ENCODE assay signal across 32 cellular contexts in genomic region chr6:165096868-165097267, GRCh38.
"Had no signal": no experiment of that assay in that cellular context is flagged by ENCODE, and none has a peak within 500 bp of the region (broad histone marks: within the 10 kb centered on the region; RNA-seq: fewer than 3 reads in every experiment).

No MANE protein-coding gene starts in this region.

- H3K4me1 ChIP-seq: adrenal gland, ascending aorta, esophagus muscularis mucosa, gastrocnemius medialis, left ventricle myocardium inferior, right lobe of liver, uterus had no signal

- H3K4me2 ChIP-seq: hepatocyte had no signal

- H3K27ac ChIP-seq: adrenal gland, ascending aorta, brain microvascular endothelial cell, esophagus muscularis mucosa, gastrocnemius medialis, hepatocyte, left ventricle myocardium inferior, ovary, right lobe of liver, skin epidermis, uterus, VCaP had no signal

- H3K27me3 ChIP-seq: adrenal gland, ascending aorta, brain microvascular endothelial cell, esophagus muscularis mucosa, gastrocnemius medialis, hepatocyte, ovary, right lobe of liver, uterus had no signal

- H3K27me3 Mint-ChIP-seq: activated naive CD8-positive, alpha-beta T cell treated with anti-CD3 and anti-CD28 coated beads for 36 hours; dendritic cell treated with granulocyte-macrophage colony-stimulating factor and Interleukin-4, amounts not matched to agents 40 ng/mL and 50 ng/mL, for 4 days; natural killer cell treated with Interleukin-12 subunit alpha and Interleukin-12 subunit beta and Interleukin-15 and Interleukin-18, amount 100 ng/mL, for 72 hours; progenitor cell of endocrine pancreas; stimulated activated naive CD8-positive, alpha-beta T cell treated with anti-CD3 and anti-CD28 coated beads, Interleukin-15, amount 100 ng/mL, for 72 hours; type B pancreatic cell had no signal

- H3K27ac Mint-ChIP-seq: activated naive CD4-positive, alpha-beta T cell treated with anti-CD3 and anti-CD28 coated beads for 36 hours; activated naive CD8-positive, alpha-beta T cell treated with anti-CD3 and anti-CD28 coated beads for 36 hours; dendritic cell treated with granulocyte-macrophage colony-stimulating factor and Interleukin-4, amounts not matched to agents 40 ng/mL and 50 ng/mL, for 4 days; endodermal cell; natural killer cell treated with Interleukin-12 subunit alpha and Interleukin-12 subunit beta and Interleukin-15 and Interleukin-18, amount 100 ng/mL, for 72 hours; progenitor cell of endocrine pancreas; stimulated activated effector memory CD8-positive, alpha-beta T cell treated with anti-CD3 and anti-CD28 coated beads, Interleukin-12 subunit alpha, Interleukin-12 subunit beta, amount 100 ng/mL, for 72 hours; stimulated activated naive CD8-positive, alpha-beta T cell treated with anti-CD3 and anti-CD28 coated beads, Interleukin-15, amount 100 ng/mL, for 72 hours; T-helper 2 cell treated with Interferon-gamma antibody and Interleukin-4, amounts not matched to agents 5 μg/mL and 100 μg/mL, for 36 hours; type B pancreatic cell had no signal

- H3K4me1 Mint-ChIP-seq: activated naive CD8-positive, alpha-beta T cell treated with anti-CD3 and anti-CD28 coated beads for 36 hours; endodermal cell; stimulated activated effector memory CD8-positive, alpha-beta T cell treated with anti-CD3 and anti-CD28 coated beads, Interleukin-12 subunit alpha, Interleukin-12 subunit beta, amount 100 ng/mL, for 72 hours; stimulated activated naive CD8-positive, alpha-beta T cell treated with anti-CD3 and anti-CD28 coated beads, Interleukin-15, amount 100 ng/mL, for 72 hours had no signal

- H3K36me3 ChIP-seq: adrenal gland, ascending aorta, brain microvascular endothelial cell, esophagus muscularis mucosa, gastrocnemius medialis, left ventricle myocardium inferior, ovary, right lobe of liver, uterus had no signal

- H3K4me3 ChIP-seq: adrenal gland, ascending aorta, esophagus muscularis mucosa, gastrocnemius medialis, hepatocyte, left ventricle myocardium inferior, lung, ovary, right lobe of liver, skin epidermis, uterus had no signal

- H3K79me2 ChIP-seq: hepatocyte had no signal

- H3K9me3 ChIP-seq: adrenal gland, gastrocnemius medialis, ovary, uterus had no signal

- H3K4me3 Mint-ChIP-seq: activated naive CD4-positive, alpha-beta T cell treated with anti-CD3 and anti-CD28 coated beads for 36 hours; activated naive CD8-positive, alpha-beta T cell treated with anti-CD3 and anti-CD28 coated beads for 36 hours; dendritic cell treated with granulocyte-macrophage colony-stimulating factor and Interleukin-4, amounts not matched to agents 40 ng/mL and 50 ng/mL, for 4 days; endodermal cell; natural killer cell treated with Interleukin-12 subunit alpha and Interleukin-12 subunit beta and Interleukin-15 and Interleukin-18, amount 100 ng/mL, for 72 hours; stimulated activated effector memory CD8-positive, alpha-beta T cell treated with anti-CD3 and anti-CD28 coated beads, Interleukin-12 subunit alpha, Interleukin-12 subunit beta, amount 100 ng/mL, for 72 hours; stimulated activated naive CD8-positive, alpha-beta T cell treated with anti-CD3 and anti-CD28 coated beads, Interleukin-15, amount 100 ng/mL, for 72 hours; T-helper 2 cell treated with Interferon-gamma antibody and Interleukin-4, amounts not matched to agents 5 μg/mL and 100 μg/mL, for 36 hours; type B pancreatic cell had no signal

- H2AFZ ChIP-seq: hepatocyte had no signal

- ATAC-seq: gastrocnemius medialis; natural killer cell treated with Interleukin-12 subunit alpha and Interleukin-12 subunit beta and Interleukin-15 and Interleukin-18, amount 100 ng/mL, for 72 hours; right lobe of liver had no signal

- DNase-seq: activated CD4-positive, alpha-beta T cell treated with anti-CD3 and anti-CD28 coated beads for 48 hours; activated CD4-positive, alpha-beta T cell treated with anti-CD3 and anti-CD28 coated beads, Interleukin-2, amount 50 U/mL, for 48 hours; activated CD8-positive, alpha-beta memory T cell treated with anti-CD3 and anti-CD28 coated beads for 24 hours; activated effector memory CD4-positive, alpha-beta T cell treated with Interleukin-2 at 50 U/mL for 16 hours; activated naive CD4-positive, alpha-beta T cell treated with anti-CD3 and anti-CD28 coated beads for 36 hours; activated naive CD8-positive, alpha-beta T cell treated with anti-CD3 and anti-CD28 coated beads for 36 hours; adrenal gland; brain microvascular endothelial cell; central memory CD4-positive, alpha-beta T cell; endodermal cell; gastrocnemius medialis; islet precursor cell; left ventricle myocardium inferior; mesendoderm; ovary; right lobe of liver; stimulated activated CD4-positive, alpha-beta T cell treated with anti-CD3 and anti-CD28 coated beads, Interleukin-4, amount 100 ng/mL, for 24 hours; stimulated activated naive CD8-positive, alpha-beta T cell treated with anti-CD3 and anti-CD28 coated beads, Interleukin-15, amount 100 ng/mL, for 72 hours; substantia nigra; uterus had no signal

- H3K36me3 Mint-ChIP-seq: activated naive CD8-positive, alpha-beta T cell treated with anti-CD3 and anti-CD28 coated beads for 36 hours; natural killer cell treated with Interleukin-12 subunit alpha and Interleukin-12 subunit beta and Interleukin-15 and Interleukin-18, amount 100 ng/mL, for 72 hours; stimulated activated effector memory CD8-positive, alpha-beta T cell treated with anti-CD3 and anti-CD28 coated beads, Interleukin-12 subunit alpha, Interleukin-12 subunit beta, amount 100 ng/mL, for 72 hours; type B pancreatic cell had no signal
